In the genomic region with DNA sequence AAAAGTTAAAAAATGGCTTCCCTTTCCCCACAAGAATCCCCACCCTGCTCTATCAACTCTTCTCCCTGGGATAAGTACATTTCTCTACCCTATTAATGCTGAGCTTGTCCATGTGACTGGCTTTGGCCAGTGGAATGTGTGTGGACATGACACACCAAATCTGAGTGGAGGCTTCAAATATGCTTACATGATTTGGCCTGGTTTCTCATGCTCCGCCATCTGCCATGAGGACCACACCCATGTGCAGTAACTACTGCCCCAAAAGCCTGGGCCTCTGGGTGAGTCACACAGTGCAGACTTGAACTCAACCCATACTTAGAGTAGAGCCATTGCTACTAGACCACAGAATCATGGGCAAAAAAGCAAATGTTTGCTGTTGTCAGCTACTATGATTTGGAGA, we compare ENCODE assay signal across 15 cellular contexts. TPM values are rescaled to one million over a fixed set of nuclear protein-coding genes. Genes with fewer than 3 reads are reported as not detected.
DNase-seq lines count a peak whose midpoint lies in the region; ATAC-seq and TF ChIP-seq lines count a peak whose summit lies in the region.
"Had no signal": no experiment of that assay in that cellular context is flagged by ENCODE, and none has a peak within 500 bp of the region (broad histone marks: within the 10 kb centered on the region; RNA-seq: fewer than 3 reads in every experiment).

No MANE protein-coding gene starts in this region.

- no CpG with 5 or more reads among the region's 1 CpG for WGBS in IMR-90 (ENCODE audit: extremely low coverage in 2 of 2, insufficient read length in 1 of 2), 2 experiments

- no peak overlapping the region for H3K4me2 ChIP-seq in IMR-90 (ENCODE audit: low read depth, low read length)

- H3K27me3 ChIP-seq in IMR-90 (ENCODE audit: control insufficient read depth, insufficient read depth, low read length), result no peaks in the 10 kb centered on the region
- no peaks in the 10 kb centered on the region for H3K27me3 ChIP-seq in neutrophil
- H3K27me3 ChIP-seq in tibial artery, result no peaks in the 10 kb centered on the region
- H3K27me3 ChIP-seq: esophagus muscularis mucosa, upper lobe of left lung had no signal

- no peak overlapping the region for H3K56ac ChIP-seq in IMR-90 (ENCODE audit: extremely low read depth, insufficient read depth, low read length)

- no peaks in the 10 kb centered on the region for H3K9me3 Mint-ChIP-seq in activated CD4-positive, alpha-beta T cell treated with anti-CD3 and anti-CD28 coated beads for 36 hours (ENCODE audit: low read depth)
- H3K9me3 Mint-ChIP-seq in dendritic cell treated with granulocyte-macrophage colony-stimulating factor and Interleukin-4, amounts not matched to agents 40 ng/mL and 50 ng/mL, for 4 days, result no peaks in the 10 kb centered on the region

- no peak overlapping the region for H2BK15ac ChIP-seq in IMR-90 (ENCODE audit: low read depth, low read length)

- no peaks in the 10 kb centered on the region for H3K9me1 ChIP-seq in IMR-90 (ENCODE audit: insufficient read depth, low read length)

- H3K36me3 Mint-ChIP-seq in activated CD4-positive, alpha-beta T cell treated with anti-CD3 and anti-CD28 coated beads for 36 hours (ENCODE audit: low read depth), result peaks cover 57% of the 10 kb centered on the region
- H3K36me3 Mint-ChIP-seq in dendritic cell treated with granulocyte-macrophage colony-stimulating factor and Interleukin-4, amounts not matched to agents 40 ng/mL and 50 ng/mL, for 4 days (ENCODE audit: low read depth), result peaks cover 100% of the 10 kb centered on the region

- no peak overlapping the region for H3K27ac Mint-ChIP-seq in activated CD4-positive, alpha-beta T cell treated with anti-CD3 and anti-CD28 coated beads for 36 hours
- H3K27ac Mint-ChIP-seq in dendritic cell treated with granulocyte-macrophage colony-stimulating factor and Interleukin-4, amounts not matched to agents 40 ng/mL and 50 ng/mL, for 4 days, result no peak overlapping the region

- H3K9ac ChIP-seq in IMR-90 (ENCODE audit: low read depth, low read length), result no peak overlapping the region

- H4K20me1 ChIP-seq in IMR-90 (ENCODE audit: insufficient read depth, low read length), result no peaks in the 10 kb centered on the region

- ATAC-seq in activated CD4-positive, alpha-beta T cell treated with anti-CD3 and anti-CD28 coated beads for 36 hours, result peak; percentile 37
- ATAC-seq in IMR-90 (ENCODE audit: low read depth), result peak; percentile 32; the same call in 1 of the 2 replicates

- H3K27me3 Mint-ChIP-seq in activated CD4-positive, alpha-beta T cell treated with anti-CD3 and anti-CD28 coated beads for 36 hours, result no peaks in the 10 kb centered on the region
- H3K27me3 Mint-ChIP-seq in dendritic cell treated with granulocyte-macrophage colony-stimulating factor and Interleukin-4, amounts not matched to agents 40 ng/mL and 50 ng/mL, for 4 days, result no peaks in the 10 kb centered on the region

- H4K91ac ChIP-seq in IMR-90 (ENCODE audit: insufficient read depth, low read depth, low read length), result no peak overlapping the region

- no peak for TF ChIP-seq POLR2A in IMR-90 (IDR thresholded peaks at IDR 0.05; ENCODE audit: low read depth, low read length)

- H3K23ac ChIP-seq in IMR-90 (ENCODE audit: low read depth, low read length), result no peak overlapping the region

- H3K4me1 ChIP-seq in IMR-90 (ENCODE audit: control insufficient read depth, insufficient read depth, low read length) (no peaks in the 10 kb centered on the region), neutrophil (ENCODE audit: control insufficient read depth in 1 of 2, insufficient read depth in 1 of 2, low read depth in 1 of 2, low read length in 1 of 2) (no peaks in the 10 kb centered on the region), tibial artery (no peaks in the 10 kb centered on the region)
- H3K4me1 ChIP-seq: esophagus muscularis mucosa, upper lobe of left lung had no signal

- peak overlapping the region; percentile 4 for H2AFZ ChIP-seq in IMR-90 (replicated peaks; ENCODE audit: low read length, poor library complexity)

- H4K8ac ChIP-seq in IMR-90 (ENCODE audit: low read depth in 2 of 2, low read length in 2 of 2), result no peak overlapping the region

- H2BK20ac ChIP-seq in IMR-90 (ENCODE audit: low read depth, low read length), result no peak overlapping the region

- H3K79me1 ChIP-seq in IMR-90 (ENCODE audit: low read depth in 1 of 2, low read length in 2 of 2), result no peaks in the 10 kb centered on the region

- no TSS peak for BruUV-seq in IMR-90 (replicated peaks; lab: Mats Ljungman, UMichigan)

- H3K36me3 ChIP-seq in IMR-90 (ENCODE audit: control insufficient read depth, insufficient read depth, low read length) (peaks cover 47% of the 10 kb centered on the region), neutrophil (peaks cover 100% of the 10 kb centered on the region), tibial artery (peaks cover 4 to 22% (median 18%) of the 10 kb centered on the region in 3 donors)

- TF ChIP-seq CTCF in IMR-90 (conservative IDR thresholded peaks at IDR 0.05; ENCODE audit: low read depth, low read length) (no peak), neutrophil (IDR thresholded peaks at IDR 0.05) (no peak), tibial artery (IDR thresholded peaks at IDR 0.05) (no peak)

- H2BK5ac ChIP-seq in IMR-90 (ENCODE audit: low read depth, low read length, poor library complexity, severe bottlenecking), result no peak overlapping the region

- dilution Hi-C loops in IMR-90 (cut with HindIII; ENCODE audit: low sequenced_read_pairs, unreplicated experiment), result no loop called here

- no peak overlapping the region for H2AK5ac ChIP-seq in IMR-90 (ENCODE audit: low read depth, low read length)

- TF ChIP-seq RAD21 in IMR-90 (IDR thresholded peaks at IDR 0.05; ENCODE audit: low read length), result no peak

- H3K27ac ChIP-seq in IMR-90 (ENCODE audit: insufficient read depth, low read length) (no peak overlapping the region), neutrophil (peak overlapping the region; percentile 60), tibial artery (no peak overlapping the region)
- H3K27ac ChIP-seq: esophagus muscularis mucosa, upper lobe of left lung had no signal

- H3K4ac ChIP-seq in IMR-90 (ENCODE audit: low read depth, low read length), result no peak overlapping the region

- H3K9me3 ChIP-seq in IMR-90 (ENCODE audit: control insufficient read depth, insufficient read depth, low read length) (no peaks in the 10 kb centered on the region), neutrophil (peaks cover 9% of the 10 kb centered on the region), tibial artery (no peaks in the 10 kb centered on the region)
- H3K9me3 ChIP-seq: esophagus muscularis mucosa, upper lobe of left lung had no signal

- no peak overlapping the region for H2BK120ac ChIP-seq in IMR-90 (ENCODE audit: low read depth, low read length)

- in situ Hi-C loops in IMR-90 (cut with MboI; ENCODE audit: low sequenced_read_pairs), result no loop called here

- no peak overlapping the region for H2AK9ac ChIP-seq in IMR-90 (replicated peaks; ENCODE audit: low read depth, low read length, poor library complexity)

- H4K5ac ChIP-seq in IMR-90 (ENCODE audit: low read depth, low read length), result no peak overlapping the region

- no peak overlapping the region for H3K4me3 Mint-ChIP-seq in activated CD4-positive, alpha-beta T cell treated with anti-CD3 and anti-CD28 coated beads for 36 hours
- H3K4me3 Mint-ChIP-seq in dendritic cell treated with granulocyte-macrophage colony-stimulating factor and Interleukin-4, amounts not matched to agents 40 ng/mL and 50 ng/mL, for 4 days, result peak overlapping the region; percentile 4

- H3K14ac ChIP-seq in IMR-90 (replicated peaks; ENCODE audit: low read depth, low read length), result no peak overlapping the region

- intact Hi-C loops in activated CD4-positive, alpha-beta T cell treated with anti-CD3 and anti-CD28 coated beads for 36 hours (cut with DNase I, micrococcal nuclease), result no loop called here
- intact Hi-C loops in IMR-90 (cut with micrococcal nuclease), result no loop called here
- intact Hi-C loops in dendritic cell treated with granulocyte-macrophage colony-stimulating factor and Interleukin-4, amounts not matched to agents 40 ng/mL and 50 ng/mL, for 4 days (cut with micrococcal nuclease), result no loop called here
- intact Hi-C loops in tibial artery (cut with DNase I; ENCODE audit: low total_unique reads), result no loop called here

- peaks cover 15% of the 10 kb centered on the region for H3K4me1 Mint-ChIP-seq in activated CD4-positive, alpha-beta T cell treated with anti-CD3 and anti-CD28 coated beads for 36 hours
- peaks cover 28% of the 10 kb centered on the region for H3K4me1 Mint-ChIP-seq in dendritic cell treated with granulocyte-macrophage colony-stimulating factor and Interleukin-4, amounts not matched to agents 40 ng/mL and 50 ng/mL, for 4 days (ENCODE audit: low read depth)

- H3K18ac ChIP-seq in IMR-90 (ENCODE audit: low read depth, low read length), result no peak overlapping the region

- POLR2A ChIA-PET in activated CD4-positive, alpha-beta T cell treated with anti-CD3 and anti-CD28 coated beads for 36 hours (lab: Charles Lee), result no interaction called here
- POLR2A ChIA-PET in IMR-90 (lab: Charles Lee; ENCODE audit: unreplicated experiment), result no interaction called here

- DNase-seq in activated CD4-positive, alpha-beta T cell treated with anti-CD3 and anti-CD28 coated beads for 36 hours, result no peak
- no peak for DNase-seq in activated CD4-positive, alpha-beta T cell treated with anti-CD3 and anti-CD28 coated beads for 4 hours
- DNase-seq in IMR-90, result peak; percentile 47
- DNase-seq in glomerular visceral epithelial cell (ENCODE audit: extremely low spot score), result no peak
- DNase-seq in tibial artery, result no peak
- no peak for DNase-seq in nucleus accumbens (lab: John Stamatoyannopoulos, UW)
- DNase-seq: activated T-cell treated with anti-CD3 and anti-CD28 coated beads for 4 hours, caudate nucleus, DMS79, islet precursor cell, small intestine, upper lobe of left lung had no signal

- no peak overlapping the region for H3K4me3 ChIP-seq in IMR-90 (ENCODE audit: insufficient read depth, low read depth, low read length)
- H3K4me3 ChIP-seq in neutrophil (ENCODE audit: low read depth in 1 of 2, low read length in 1 of 2), result no peak overlapping the region
- no peak overlapping the region for H3K4me3 ChIP-seq in tibial artery
- H3K4me3 ChIP-seq: esophagus muscularis mucosa, upper lobe of left lung had no signal

- CTCF ChIA-PET in activated CD4-positive, alpha-beta T cell treated with anti-CD3 and anti-CD28 coated beads for 36 hours (lab: Charles Lee), result interaction anchor here (1.0 kb wide), 1 partner anchor 25 kb away, joined by 5 read pairs; no protein-coding TSS in a partner anchor
- CTCF ChIA-PET in IMR-90 (lab: Yijun Ruan, JAX), result no interaction called here

TF ChIP-seq in IMR-90, 13 proteins besides CTCF, POLR2A, EP300 and RAD21 (continues in another document):
- no peak for TF ChIP-seq BHLHE40 (IDR thresholded peaks at IDR 0.05; ENCODE audit: low read depth, low read length)

RNA-seq across cellular contexts. Expression of a gene that starts 36.3 kb away (rescaled TPM):
- total RNA-seq in activated CD4-positive, alpha-beta T cell treated with anti-CD3 and anti-CD28 coated beads for 36 hours, result 10 to 100 TPM; 49.1 to 53.7 TPM
- total RNA-seq in IMR-90 (2012; rRNA removed), result 4.2 and 4.5 TPM in 2 replicates
- 1.5 and 2.0 TPM in 2 replicates for polyA plus RNA-seq in IMR-90 (2012; rRNA removed)
- polyA plus RNA-seq in IMR-90 (2012; cell fraction: cytosol; rRNA removed), result 0.73 and 1.1 TPM in 2 replicates
- 0.39 and 1.7 TPM in 2 replicates for polyA plus RNA-seq in IMR-90 (2012; cell fraction: nucleus; rRNA removed; ENCODE audit: low replicate concordance)
